1 cellular context compared by ENCODE assay signal in genomic region chr15:68551296-68551635, GRCh38.
TF ChIP-seq lines count a peak whose summit lies in the region.

No MANE protein-coding gene starts in this region.

TF ChIP-seq in H1, 55 proteins besides CTCF, POLR2A, EP300 and RAD21:
- no peak for TF ChIP-seq BRCA1 (IDR thresholded peaks at IDR 0.05; ENCODE audit: low read depth, low read length)
